Comparison of ENCODE assay signal across 8 cellular contexts in genomic region chr1:60765204-60765603, GRCh38.
DNase-seq lines count a peak whose midpoint lies in the region; ATAC-seq lines count a peak whose summit lies in the region.

No MANE protein-coding gene starts in this region.

- DNase-seq in SIG-M5 treated with dmso at 0.1 percent for 504 hours (lab: John Stamatoyannopoulos, UW; ENCODE audit: unreplicated experiment) (peak; percentile 27), SIG-M5 (lab: John Stamatoyannopoulos, UW) (no peak), NCI-H1694 (lab: John Stamatoyannopoulos, UW) (peak; percentile 14), amniotic epithelial cell (ENCODE audit: low read depth) (peak; percentile 9), islet precursor cell (peak; percentile 60)

- no peak for ATAC-seq in GM21717 (IDR thresholded peaks at IDR 0.05; ENCODE audit: unreplicated experiment)
- ATAC-seq in GM21737 (IDR thresholded peaks at IDR 0.05; ENCODE audit: unreplicated experiment): no peak
- no peak for ATAC-seq in HG02885 (IDR thresholded peaks at IDR 0.05; ENCODE audit: poor library complexity, unreplicated experiment)
